In the genomic region with DNA sequence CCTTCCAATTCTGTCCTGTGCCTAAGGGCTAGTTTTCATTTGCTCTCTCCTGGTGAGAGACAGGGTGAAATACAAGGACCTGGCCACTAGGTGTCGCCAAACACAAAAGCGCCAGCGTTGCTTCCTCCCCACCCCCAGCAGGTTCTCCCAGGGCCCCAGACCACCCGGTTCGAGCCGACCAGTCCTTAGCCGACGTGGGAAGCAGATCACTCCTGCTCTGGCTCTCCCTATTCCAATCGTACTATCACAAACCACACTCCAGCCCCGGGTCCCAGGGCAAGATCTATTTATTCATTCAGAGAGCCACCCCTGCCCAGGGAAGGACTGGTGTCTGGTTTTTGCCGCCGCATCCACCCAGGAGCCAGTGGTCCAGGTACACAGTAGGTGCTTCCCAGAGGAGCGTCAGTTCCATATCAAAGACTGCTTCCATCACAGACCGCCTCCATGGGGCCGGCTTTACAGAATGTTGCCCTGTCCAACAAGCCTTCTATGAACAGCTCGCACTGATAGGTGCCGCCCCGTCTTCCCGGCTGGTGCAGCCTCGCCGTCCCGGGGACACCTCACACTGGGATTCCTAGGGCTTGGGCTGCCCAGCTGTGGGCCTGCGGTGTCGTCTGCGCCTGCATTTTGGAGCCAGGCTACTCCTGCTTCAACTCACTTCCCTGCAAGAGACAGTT, we compare ENCODE assay signal across 8 cellular contexts. TPM values are rescaled to one million over a fixed set of nuclear protein-coding genes. Genes with fewer than 3 reads are reported as not detected.
DNase-seq lines count a peak whose midpoint lies in the region; ATAC-seq and TF ChIP-seq lines count a peak whose summit lies in the region.

No MANE protein-coding gene starts in this region.

- no peaks in the 10 kb centered on the region for H3K27me3 Mint-ChIP-seq in activated T-cell treated with anti-CD3 and anti-CD28 coated beads, Interleukin-2, amount 50 U/mL, for 4 hours (ENCODE audit: low read depth)
- no peaks in the 10 kb centered on the region for H3K27me3 Mint-ChIP-seq in naive thymus-derived CD8-positive, alpha-beta T cell
- H3K27me3 Mint-ChIP-seq in stimulated activated naive B cell treated with anti-CD40 and anti-IgM and Interleukin-4, amounts not matched to agents 10 μg/mL and 1 μg/mL and 100 μg/mL, for 72 hours = no peaks in the 10 kb centered on the region

- peak overlapping the region; percentile 19 for H2AFZ ChIP-seq in fibroblast of lung (ENCODE audit: low read length)

- H3K4me2 ChIP-seq in fibroblast of lung (ENCODE audit: extremely low read depth, insufficient read depth, low read length) = peak overlapping the region; percentile 48

- H3K9ac ChIP-seq in HUES6 (ENCODE audit: low read length) (peak overlapping the region; percentile 21), fibroblast of lung (ENCODE audit: insufficient read depth, low read length) (no peak overlapping the region)

- DNase-seq in EL = peak; percentile 70
- peak; percentile 16 for DNase-seq in OCI-M2 (lab: John Stamatoyannopoulos, UW; ENCODE audit: unreplicated experiment)
- DNase-seq in activated T-cell treated with anti-CD3 and anti-CD28 coated beads, Interleukin-2, amount 50 U/mL, for 4 hours = peak; percentile 72
- peak; percentile 51 to 72 for DNase-seq in fibroblast of lung (ENCODE audit: low read depth in 2 of 2)
- peak; percentile 54 to 86 (median 68) for DNase-seq in naive thymus-derived CD8-positive, alpha-beta T cell
- peak; percentile 47 for DNase-seq in stimulated activated naive B cell treated with anti-CD40 and anti-IgM and Interleukin-4, amounts not matched to agents 10 μg/mL and 1 μg/mL and 100 μg/mL, for 72 hours

- peaks cover 4% of the 10 kb centered on the region for H3K4me1 Mint-ChIP-seq in activated T-cell treated with anti-CD3 and anti-CD28 coated beads, Interleukin-2, amount 50 U/mL, for 4 hours (ENCODE audit: low read depth)
- peaks cover 4 to 10% (median 5%) of the 10 kb centered on the region in 4 donors for H3K4me1 Mint-ChIP-seq in naive thymus-derived CD8-positive, alpha-beta T cell
- H3K4me1 Mint-ChIP-seq in stimulated activated naive B cell treated with anti-CD40 and anti-IgM and Interleukin-4, amounts not matched to agents 10 μg/mL and 1 μg/mL and 100 μg/mL, for 72 hours = peaks cover 4 to 7% of the 10 kb centered on the region in 2 donors

- H3K36me3 Mint-ChIP-seq in activated T-cell treated with anti-CD3 and anti-CD28 coated beads, Interleukin-2, amount 50 U/mL, for 4 hours (ENCODE audit: insufficient read depth) = no peaks in the 10 kb centered on the region
- H3K36me3 Mint-ChIP-seq in naive thymus-derived CD8-positive, alpha-beta T cell = no peaks in the 10 kb centered on the region
- no peaks in the 10 kb centered on the region for H3K36me3 Mint-ChIP-seq in stimulated activated naive B cell treated with anti-CD40 and anti-IgM and Interleukin-4, amounts not matched to agents 10 μg/mL and 1 μg/mL and 100 μg/mL, for 72 hours

- peaks cover 11% of the 10 kb centered on the region for H3K4me1 ChIP-seq in HUES6 (ENCODE audit: control insufficient read depth, insufficient read depth, low read length)
- peaks cover 2% of the 10 kb centered on the region for H3K4me1 ChIP-seq in fibroblast of lung (ENCODE audit: control insufficient read depth, extremely low read depth, insufficient read depth, low read length)

- peak overlapping the region; percentile 39 for H3K4me3 ChIP-seq in HUES6 (ENCODE audit: low read depth, low read length)
- H3K4me3 ChIP-seq in fibroblast of lung (replicated peaks in 1 of 4; ENCODE audit: control extremely low read depth in 1 of 4, insufficient read depth in 1 of 4, low read depth in 3 of 4, low read length in 4 of 4) = peak overlapping the region in 1 of 4 experiments; percentile 34

- H3K27me3 ChIP-seq in HUES6 (ENCODE audit: control insufficient read depth, insufficient read depth, low read length) = no peaks in the 10 kb centered on the region
- no peaks in the 10 kb centered on the region for H3K27me3 ChIP-seq in fibroblast of lung (ENCODE audit: control insufficient read depth, insufficient read depth, low read length)

- H3K79me2 ChIP-seq in fibroblast of lung (ENCODE audit: control insufficient read depth, insufficient read depth, low read length) = no peaks in the 10 kb centered on the region

- H3K4me3 Mint-ChIP-seq in activated T-cell treated with anti-CD3 and anti-CD28 coated beads, Interleukin-2, amount 50 U/mL, for 4 hours = no peak overlapping the region
- peak overlapping the region in 2 of 10 donors; percentile 26 to 67 for H3K4me3 Mint-ChIP-seq in naive thymus-derived CD8-positive, alpha-beta T cell
- peak overlapping the region in 1 of 2 donors; percentile 69 for H3K4me3 Mint-ChIP-seq in stimulated activated naive B cell treated with anti-CD40 and anti-IgM and Interleukin-4, amounts not matched to agents 10 μg/mL and 1 μg/mL and 100 μg/mL, for 72 hours

- H4K20me1 ChIP-seq in fibroblast of lung (ENCODE audit: control insufficient read depth, extremely low read depth, insufficient read depth, low read length) = no peaks in the 10 kb centered on the region

- H3K36me3 ChIP-seq in HUES6 (ENCODE audit: control insufficient read depth, insufficient read depth, low read length) (peaks cover 5% of the 10 kb centered on the region), fibroblast of lung (ENCODE audit: control insufficient read depth, insufficient read depth, low read length) (no peaks in the 10 kb centered on the region)

- H3K9me3 Mint-ChIP-seq in activated T-cell treated with anti-CD3 and anti-CD28 coated beads, Interleukin-2, amount 50 U/mL, for 4 hours = no peaks in the 10 kb centered on the region
- H3K9me3 Mint-ChIP-seq in naive thymus-derived CD8-positive, alpha-beta T cell = no peaks in the 10 kb centered on the region
- H3K9me3 Mint-ChIP-seq in stimulated activated naive B cell treated with anti-CD40 and anti-IgM and Interleukin-4, amounts not matched to agents 10 μg/mL and 1 μg/mL and 100 μg/mL, for 72 hours = no peaks in the 10 kb centered on the region

- H3K9me3 ChIP-seq in HUES6 (ENCODE audit: control insufficient read depth, insufficient read depth, low read depth, low read length) (no peaks in the 10 kb centered on the region), fibroblast of lung (ENCODE audit: control insufficient read depth, insufficient read depth, low read depth, low read length) (no peaks in the 10 kb centered on the region)

- peak; percentile 90 to 96 for TF ChIP-seq CTCF in fibroblast of lung (conservative IDR thresholded peaks at IDR 0.05 in 1 of 2, IDR thresholded peaks at IDR 0.05 in 1 of 2; ENCODE audit: low read depth in 1 of 2, low read length in 2 of 2)

- H3K27ac ChIP-seq in HUES6 (ENCODE audit: low read depth, low read length) (no peak overlapping the region), fibroblast of lung (ENCODE audit: insufficient read depth, low read length) (no peak overlapping the region)

- H3K27ac Mint-ChIP-seq in naive thymus-derived CD8-positive, alpha-beta T cell = peak overlapping the region in 5 of 10 donors; percentile 16 to 84 (median 45)
- no peak overlapping the region for H3K27ac Mint-ChIP-seq in stimulated activated naive B cell treated with anti-CD40 and anti-IgM and Interleukin-4, amounts not matched to agents 10 μg/mL and 1 μg/mL and 100 μg/mL, for 72 hours

- ATAC-seq in activated T-cell treated with anti-CD3 and anti-CD28 coated beads, Interleukin-2, amount 50 U/mL, for 4 hours = peak; percentile 96
- ATAC-seq in naive thymus-derived CD8-positive, alpha-beta T cell = peak; percentile 88 to 99
- ATAC-seq in stimulated activated naive B cell treated with anti-CD40 and anti-IgM and Interleukin-4, amounts not matched to agents 10 μg/mL and 1 μg/mL and 100 μg/mL, for 72 hours (replicated peaks) = peak; percentile 92 to 96
- no peak for ATAC-seq in HG02970 (IDR thresholded peaks at IDR 0.05; ENCODE audit: low FRiP score, unreplicated experiment)

- POLR2A ChIA-PET in naive thymus-derived CD8-positive, alpha-beta T cell (lab: Charles Lee) = interaction anchor here (0.5 to 1.2 kb wide), 2 partner anchors 88 to 159 kb away, joined by 3 to 5 read pairs; no protein-coding TSS in a partner anchor

RNA-seq across cellular contexts. Expression of gene CTNNBIP1, which starts 35.0 kb away (rescaled TPM):
- 1 to 10 TPM; 4.2 to 5.2 (median 4.7) TPM for total RNA-seq in activated T-cell treated with anti-CD3 and anti-CD28 coated beads, Interleukin-2, amount 50 U/mL, for 4 hours
- total RNA-seq in fibroblast of lung = 16.4 and 16.5 TPM in 2 replicates
- 19.0 and 27.6 TPM in 2 replicates for polyA plus RNA-seq in fibroblast of lung
- polyA plus RNA-seq in fibroblast of lung (2012) = 15.2 and 25.5 TPM in 2 replicates
- 16.9 and 17.1 TPM in 2 replicates for polyA minus RNA-seq in fibroblast of lung (ENCODE audit: low replicate concordance)
- 1 to 10 TPM; 7.5 to 8.9 TPM for total RNA-seq in naive thymus-derived CD8-positive, alpha-beta T cell
- 10 to 100 TPM in 1 of 3 donors, 1 to 10 TPM in 2; 7.0 to 17.1 (median 9.9) TPM for polyA plus RNA-seq in naive thymus-derived CD8-positive, alpha-beta T cell

RNA-seq across cellular contexts. Expression of gene CLSTN1, which starts 51.3 kb away (rescaled TPM):
- total RNA-seq in activated T-cell treated with anti-CD3 and anti-CD28 coated beads, Interleukin-2, amount 50 U/mL, for 4 hours = 10 to 100 TPM; 34.4 to 38.5 (median 34.6) TPM
- total RNA-seq in fibroblast of lung = 78.6 and 115 TPM in 2 replicates
- polyA plus RNA-seq in fibroblast of lung = 57.4 and 65.3 TPM in 2 replicates
- 108 and 116 TPM in 2 replicates for polyA plus RNA-seq in fibroblast of lung (2012)
- polyA minus RNA-seq in fibroblast of lung (ENCODE audit: low replicate concordance) = 173 and 203 TPM in 2 replicates
- 10 to 100 TPM; 62.9 to 63.1 TPM for total RNA-seq in naive thymus-derived CD8-positive, alpha-beta T cell
- polyA plus RNA-seq in naive thymus-derived CD8-positive, alpha-beta T cell = 10 to 100 TPM; 10.7 to 32.3 (median 12.9) TPM

Comparison
In these comparisons a context has a peak if more than half of its experiments do, and no peak if none do; other contexts are left out.
1. DNase-seq: peak in every context shown above with its lines; median percentile 72 in activated T-cell treated with anti-CD3 and anti-CD28 coated beads, Interleukin-2, amount 50 U/mL, for 4 hours; 70 in EL; 68 in naive thymus-derived CD8-positive, alpha-beta T cell; 62 in fibroblast of lung; 47 in stimulated activated naive B cell treated with anti-CD40 and anti-IgM and Interleukin-4, amounts not matched to agents 10 μg/mL and 1 μg/mL and 100 μg/mL, for 72 hours; 16 in OCI-M2.